ENCODE assay signal across 17 cellular contexts in the genomic region with DNA sequence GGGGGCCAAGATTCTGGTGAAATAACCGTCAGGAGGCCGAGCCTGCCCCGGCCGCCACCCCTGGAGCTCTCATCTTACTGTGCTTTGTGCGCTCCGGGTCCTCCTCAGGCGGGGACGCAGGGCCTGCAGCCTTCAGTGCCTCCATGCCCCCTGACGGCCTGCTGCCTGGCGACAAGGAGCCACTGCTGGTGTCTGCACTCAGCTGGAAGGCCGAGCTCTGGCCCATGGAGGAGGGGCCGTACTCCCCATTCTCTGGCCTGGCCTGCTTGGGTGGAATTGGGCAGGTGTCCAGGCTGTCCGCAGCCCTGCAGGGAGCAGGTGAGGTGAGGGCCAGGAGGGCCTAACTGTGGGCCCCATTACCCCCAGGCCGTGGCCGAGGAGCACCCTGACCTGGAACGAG. TPM values are rescaled to one million over a fixed set of nuclear protein-coding genes. Genes with fewer than 3 reads are reported as not detected.
A peak's percentile ranks its signal among the peaks of the same experiment; 100 is the strongest.
DNase-seq lines count a peak whose midpoint lies in the region; ATAC-seq and TF ChIP-seq lines count a peak whose summit lies in the region.
"Had no signal": no experiment of that assay in that cellular context is flagged by ENCODE, and none has a peak within 500 bp of the region (broad histone marks: within the 10 kb centered on the region; RNA-seq: fewer than 3 reads in every experiment).

No MANE protein-coding gene starts in this region.

- peaks cover 7% of the 10 kb centered on the region for H3K4me1 ChIP-seq in mucosa of descending colon (ENCODE audit: low read depth)
- peaks cover 6% of the 10 kb centered on the region for H3K4me1 ChIP-seq in OCI-LY7 (ENCODE audit: insufficient read depth, low read length, poor library complexity, severe bottlenecking)
- H3K4me1 ChIP-seq: BE2C had no signal

- POLR2A ChIA-PET in RWPE1 (lab: Yijun Ruan, JAX; ENCODE audit: low non-redundant PET) (no interaction called here), OCI-LY7 (lab: Charles Lee) (no interaction called here)

- intact Hi-C loops in mucosa of descending colon (cut with DNase I, micrococcal nuclease) = no loop called here
- intact Hi-C loops in OCI-LY7 (cut with micrococcal nuclease; ENCODE audit: unreplicated experiment) = no loop called here

- no peaks in the 10 kb centered on the region for H3K79me2 ChIP-seq in OCI-LY7 (ENCODE audit: insufficient read depth, low read depth, low read length)

- H3K4me1 Mint-ChIP-seq in glutamatergic neuron (ENCODE audit: low read depth, unreplicated experiment) = no peaks in the 10 kb centered on the region

- no peaks in the 10 kb centered on the region for H3K36me3 Mint-ChIP-seq in glutamatergic neuron (ENCODE audit: unreplicated experiment)

- no peak overlapping the region for H3K4me3 ChIP-seq in mucosa of descending colon
- no peak overlapping the region for H3K4me3 ChIP-seq in OCI-LY7 (ENCODE audit: low read depth, low read length, poor library complexity, severe bottlenecking)
- H3K4me3 ChIP-seq: GM23248, Peyer's patch had no signal

- CTCF ChIA-PET in RWPE1 (lab: Yijun Ruan, JAX) = interaction anchor here (1.1 to 1.2 kb wide), 2 partner anchors 9 to 10 kb away, joined by 3 to 7 read pairs; no protein-coding TSS in a partner anchor
- CTCF ChIA-PET in OCI-LY7 (lab: Charles Lee; ENCODE audit: unreplicated experiment) = no interaction called here

- BruUV-seq in OCI-LY7 (replicated peaks; lab: Mats Ljungman, UMichigan) = no TSS peak

- peak overlapping the region; percentile 12; the same call in 1 of the 2 replicates for H3K27ac ChIP-seq in RWPE1
- H3K27ac ChIP-seq in OCI-LY7 (ENCODE audit: low read depth, low read length, poor library complexity, severe bottlenecking) = no peak overlapping the region
- H3K27ac ChIP-seq: GM23248, Peyer's patch had no signal

- peaks cover 3% of the 10 kb centered on the region for H3K27me3 Mint-ChIP-seq in glutamatergic neuron (ENCODE audit: unreplicated experiment)
- H3K27me3 Mint-ChIP-seq: CD4-positive, alpha-beta memory T cell had no signal

- H3K9me3 Mint-ChIP-seq in glutamatergic neuron (ENCODE audit: unreplicated experiment) = no peaks in the 10 kb centered on the region

- H3K4me2 ChIP-seq in OCI-LY7 (ENCODE audit: low read length) = no peak overlapping the region

- no peak overlapping the region for H3K4me3 Mint-ChIP-seq in glutamatergic neuron (ENCODE audit: unreplicated experiment)
- H3K4me3 Mint-ChIP-seq: CD4-positive, alpha-beta memory T cell had no signal

- no peaks in the 10 kb centered on the region for H4K20me1 ChIP-seq in OCI-LY7 (ENCODE audit: insufficient read depth, low read length)

- no peaks in the 10 kb centered on the region for H3K9me2 ChIP-seq in OCI-LY7 (ENCODE audit: insufficient read depth, low read length)

- no peak overlapping the region for H2AFZ ChIP-seq in OCI-LY7 (ENCODE audit: low read length)
- H2AFZ ChIP-seq: GM23248 had no signal

- TF ChIP-seq CTCF in RWPE1 (conservative IDR thresholded peaks at IDR 0.05; ENCODE audit: low read depth) (no peak), glutamatergic neuron (IDR thresholded peaks at IDR 0.05; ENCODE audit: partially characterized antibody, unreplicated experiment) (no peak), mucosa of descending colon (IDR thresholded peaks at IDR 0.05) (no peak), OCI-LY7 (conservative IDR thresholded peaks at IDR 0.05; ENCODE audit: low read length) (no peak)

- ATAC-seq in mucosa of descending colon = no peak
- ATAC-seq: HCT116 had no signal

- H3K36me3 ChIP-seq in mucosa of descending colon (ENCODE audit: low read depth) (no peaks in the 10 kb centered on the region), OCI-LY7 (ENCODE audit: insufficient read depth, low read length) (no peaks in the 10 kb centered on the region)

- DNase-seq in RWPE1 (ENCODE audit: low spot score) = no peak
- DNase-seq in glutamatergic neuron = peak; percentile 12
- peak in 2 of 3 donors; percentile 25 to 46 for DNase-seq in mucosa of descending colon
- no peak for DNase-seq in KG1 (lab: John Stamatoyannopoulos, UW)
- no peak for DNase-seq in OCI-LY7 (ENCODE audit: low spot score)
- DNase-seq in GM19238 (ENCODE audit: insufficient read length, low spot score) = no peak
- DNase-seq: BE2C, DND-41, GDM1, GM23248, MV-4-11, NCI-H1417 treated with DMSO at 0.1 percent for 48 hours, NCI-H2029 treated with DMSO at 0.1 percent for 48 hours, NCI-H510A, Peyer's patch had no signal

- no peaks in the 10 kb centered on the region for H3K9me3 ChIP-seq in mucosa of descending colon
- no peaks in the 10 kb centered on the region for H3K9me3 ChIP-seq in OCI-LY7 (ENCODE audit: low read length)
- H3K9me3 ChIP-seq: BE2C had no signal

- no peak overlapping the region for H3K27ac Mint-ChIP-seq in glutamatergic neuron (ENCODE audit: unreplicated experiment)

RNA-seq across cellular contexts. Expression of a gene that starts 5.3 kb away (rescaled TPM):
- 32.2 TPM for total RNA-seq in glutamatergic neuron (ENCODE audit: unreplicated experiment)
- total RNA-seq in mucosa of descending colon = 10 to 100 TPM in 1 of 3 donors, 1 to 10 TPM in 2; 1.8 to 14.7 (median 3.9) TPM
- total RNA-seq in OCI-LY7 (2014; rRNA removed; shearing (Covaris generic)) = 5.6 and 7.2 TPM in 2 replicates
- total RNA-seq in OCI-LY7 (2022) = 13.6 and 14.3 TPM in 2 replicates

RNA-seq across cellular contexts. Expression of a gene that starts 8.2 kb away (rescaled TPM):
- total RNA-seq in glutamatergic neuron (ENCODE audit: unreplicated experiment) = 130 TPM
- 10 to 100 TPM; 37.4 to 57.8 (median 43.6) TPM for total RNA-seq in mucosa of descending colon
- total RNA-seq in OCI-LY7 (2014; rRNA removed; shearing (Covaris generic)) = 19.8 and 25.6 TPM in 2 replicates
- 42.6 and 43.0 TPM in 2 replicates for total RNA-seq in OCI-LY7 (2022)

RNA-seq across cellular contexts. Expression of a gene that starts 15.0 kb away (rescaled TPM):
- total RNA-seq in glutamatergic neuron (ENCODE audit: unreplicated experiment) (3.1 TPM), mucosa of descending colon (1 to 10 TPM; 3.8 to 7.9 (median 5.6) TPM), OCI-LY7 (2022) (11.9 and 13.3 TPM in 2 replicates)
- 3.1 and 12.0 TPM in 2 replicates for total RNA-seq in OCI-LY7 (2014; rRNA removed; shearing (Covaris generic))

RNA-seq across cellular contexts. Expression of a gene that starts 16.5 kb away (rescaled TPM):
- 60.9 TPM for total RNA-seq in glutamatergic neuron (ENCODE audit: unreplicated experiment)
- total RNA-seq in mucosa of descending colon = 10 to 100 TPM; 51.2 to 64.4 (median 59.1) TPM
- 45.1 and 61.5 TPM in 2 replicates for total RNA-seq in OCI-LY7 (2014; rRNA removed; shearing (Covaris generic))
- 70.4 and 73.7 TPM in 2 replicates for total RNA-seq in OCI-LY7 (2022)

Comparison
In these comparisons a context has a peak if more than half of its experiments do, and no peak if none do; other contexts are left out.
1. DNase-seq: peak in glutamatergic neuron (single experiment) and mucosa of descending colon (2 of 3); none in RWPE1 (single experiment), KG1 (single experiment), OCI-LY7 (single experiment) and GM19238 (single experiment).